Comparison of ENCODE assay signal across 25 cellular contexts in genomic region chr2:189192766-189193165, GRCh38.
"Had no signal": no experiment of that assay in that cellular context is flagged by ENCODE, and none has a peak within 500 bp of the region (broad histone marks: within the 10 kb centered on the region; RNA-seq: fewer than 3 reads in every experiment).

No MANE protein-coding gene starts in this region.

- H3K4me1 ChIP-seq: colonic mucosa, lower lobe of right lung, stomach, suprapubic skin, upper lobe of right lung had no signal

- H3K9me3 ChIP-seq: ascending aorta, colonic mucosa, lower lobe of right lung, stomach, suprapubic skin, tibial artery, upper lobe of right lung had no signal

- H3K27ac ChIP-seq: ascending aorta, cardiac muscle cell, colonic mucosa, lower lobe of right lung, stomach, suprapubic skin, tibial artery, upper lobe of right lung had no signal

- H3K4me3 ChIP-seq: ascending aorta, cardiac muscle cell, colonic mucosa, lower lobe of right lung, stomach, suprapubic skin, tibial artery, upper lobe of right lung had no signal

- H3K36me3 ChIP-seq: ascending aorta, cardiac muscle cell, colonic mucosa, lower lobe of right lung, stomach, suprapubic skin, tibial artery, upper lobe of right lung had no signal

- DNase-seq: activated CD4-positive, alpha-beta T cell treated with anti-CD3 and anti-CD28 coated beads for 48 hours; activated CD4-positive, alpha-beta T cell treated with anti-CD3 and anti-CD28 coated beads, Interleukin-2, amount 50 U/mL, for 48 hours; activated CD4-positive, CD25-positive, alpha-beta regulatory T cell; activated CD8-positive, alpha-beta memory T cell treated with anti-CD3 and anti-CD28 coated beads for 24 hours; activated effector memory CD4-positive, alpha-beta T cell treated with Interleukin-2 at 50 U/mL for 16 hours; activated naive CD4-positive, alpha-beta T cell treated with anti-CD3 and anti-CD28 coated beads for 36 hours; activated naive CD8-positive, alpha-beta T cell treated with anti-CD3 and anti-CD28 coated beads, Interleukin-2, amount 10 ng/mL, durations not matched to agents 7 days and 5 days; cerebellar nuclear complex; colonic mucosa; effector CD8-positive, alpha-beta T cell; kidney glomerular epithelial cell; lower lobe of right lung; mesenchymal stem cell; right cardiac atrium; stimulated activated CD4-positive, alpha-beta T cell treated with anti-CD3 and anti-CD28 coated beads, Interleukin-15, amount 100 ng/mL, for 24 hours; stimulated activated CD4-positive, alpha-beta T cell treated with anti-CD3 and anti-CD28 coated beads, Interleukin-2, amount 100 ng/mL, for 24 hours; stimulated activated naive B cell treated with anti-CD40 and anti-IgM and Interleukin-4, amounts not matched to agents 10 μg/mL and 1 μg/mL and 100 μg/mL, for 72 hours; stomach; tibial artery; upper lobe of right lung had no signal

- H3K27me3 ChIP-seq: ascending aorta, colonic mucosa, stomach, suprapubic skin, tibial artery, upper lobe of right lung had no signal

- ATAC-seq: left lobe of liver; lower lobe of right lung; natural killer cell treated with Interleukin-12 subunit alpha and Interleukin-12 subunit beta and Interleukin-15 and Interleukin-18, amount 100 ng/mL, for 72 hours; right cardiac atrium; stimulated activated naive B cell treated with anti-CD40 and anti-IgM and Interleukin-4, amounts not matched to agents 10 μg/mL and 1 μg/mL and 100 μg/mL, for 72 hours; upper lobe of right lung had no signal
